Comparison of ENCODE assay signal across 7 cellular contexts in genomic region chr11:62880803-62881578, GRCh38. TPM values are rescaled to one million over a fixed set of nuclear protein-coding genes. Genes with fewer than 3 reads are reported as not detected.
A peak's percentile ranks its signal among the peaks of the same experiment; 100 is the strongest.
DNase-seq lines count a peak whose midpoint lies in the region; ATAC-seq and TF ChIP-seq lines count a peak whose summit lies in the region.

SLC3A2 (plus strand) TSS chr11:62880896; CDS start chr11:62881024, 128 bp downstream.

- intact Hi-C loops in ascending aorta (cut with DNase I) = loop anchor here (1.0 to 10.0 kb wide), 4 partner anchors 19 to 734 kb away; partner anchors contain the start of genes NXF1 and PLAAT3

- peak within 1 kb of the TSS; percentile 91 to 98 for H3K27ac ChIP-seq in ascending aorta

- DNase-seq in NCI-H1417 treated with DMSO at 0.1 percent for 48 hours (lab: John Stamatoyannopoulos, UW) (peak; percentile 88), ascending aorta (ENCODE audit: low spot score in 2 of 2) (peak; percentile 70 to 94), hepatic stellate cell (ENCODE audit: low spot score) (peak; percentile 86), retinal pigment epithelial cell (ENCODE audit: low read depth) (no peak)
- DNase-seq in T-helper 2 cell treated with Interferon-gamma antibody and Interleukin-4, amounts not matched to agents 5 μg/mL and 100 μg/mL, for 36 hours (ENCODE audit: low spot score) = peak; percentile 88

- H3K4me3 ChIP-seq in ascending aorta (peak within 1 kb of the TSS; percentile 56 to 95), retinal pigment epithelial cell (ENCODE audit: low read length) (peak within 1 kb of the TSS; percentile 98)

- peak within 1 kb of the TSS; percentile 95 for H3K4me3 Mint-ChIP-seq in T-helper 2 cell treated with Interferon-gamma antibody and Interleukin-4, amounts not matched to agents 5 μg/mL and 100 μg/mL, for 36 hours

- no peaks in the 10 kb centered on the region for H3K27me3 Mint-ChIP-seq in T-helper 2 cell treated with Interferon-gamma antibody and Interleukin-4, amounts not matched to agents 5 μg/mL and 100 μg/mL, for 36 hours (ENCODE audit: low read depth)

- H3K9me3 Mint-ChIP-seq in T-helper 2 cell treated with Interferon-gamma antibody and Interleukin-4, amounts not matched to agents 5 μg/mL and 100 μg/mL, for 36 hours = no peaks in the 10 kb centered on the region

- peaks cover 49% of the 10 kb centered on the region for H3K4me1 Mint-ChIP-seq in T-helper 2 cell treated with Interferon-gamma antibody and Interleukin-4, amounts not matched to agents 5 μg/mL and 100 μg/mL, for 36 hours (ENCODE audit: low read depth)

- H3K27ac Mint-ChIP-seq in T-helper 2 cell treated with Interferon-gamma antibody and Interleukin-4, amounts not matched to agents 5 μg/mL and 100 μg/mL, for 36 hours = peak within 1 kb of the TSS; percentile 100

- peaks cover 52% of the 10 kb centered on the region for H3K36me3 Mint-ChIP-seq in T-helper 2 cell treated with Interferon-gamma antibody and Interleukin-4, amounts not matched to agents 5 μg/mL and 100 μg/mL, for 36 hours (ENCODE audit: low read depth)

- peaks cover 30 to 38% of the 10 kb centered on the region in 2 donors for H3K36me3 ChIP-seq in ascending aorta

- peak; percentile 68 for ATAC-seq in HG02763 (IDR thresholded peaks at IDR 0.05; ENCODE audit: unreplicated experiment)

- TF ChIP-seq POLR2A in GM15510 (IDR thresholded peaks at IDR 0.05; ENCODE audit: borderline replicate concordance, extremely low read depth, insufficient read length) = peak; percentile 98

- peaks cover 17 to 44% of the 10 kb centered on the region in 2 donors for H3K4me1 ChIP-seq in ascending aorta

- TF ChIP-seq CTCF in ascending aorta (IDR thresholded peaks at IDR 0.05) (peak; percentile 64 to 89 (median 85)), retinal pigment epithelial cell (conservative IDR thresholded peaks at IDR 0.05; ENCODE audit: low read depth, low read length) (peak; percentile 58)

- H3K27me3 ChIP-seq in ascending aorta = no peaks in the 10 kb centered on the region

- H3K9me3 ChIP-seq in ascending aorta = no peaks in the 10 kb centered on the region

RNA-seq across cellular contexts. Expression of gene SLC3A2, which starts in this region (rescaled TPM):
- 143 TPM for total RNA-seq in ascending aorta
